Comparison of ENCODE assay signal across 2 cellular contexts in the genomic region with DNA sequence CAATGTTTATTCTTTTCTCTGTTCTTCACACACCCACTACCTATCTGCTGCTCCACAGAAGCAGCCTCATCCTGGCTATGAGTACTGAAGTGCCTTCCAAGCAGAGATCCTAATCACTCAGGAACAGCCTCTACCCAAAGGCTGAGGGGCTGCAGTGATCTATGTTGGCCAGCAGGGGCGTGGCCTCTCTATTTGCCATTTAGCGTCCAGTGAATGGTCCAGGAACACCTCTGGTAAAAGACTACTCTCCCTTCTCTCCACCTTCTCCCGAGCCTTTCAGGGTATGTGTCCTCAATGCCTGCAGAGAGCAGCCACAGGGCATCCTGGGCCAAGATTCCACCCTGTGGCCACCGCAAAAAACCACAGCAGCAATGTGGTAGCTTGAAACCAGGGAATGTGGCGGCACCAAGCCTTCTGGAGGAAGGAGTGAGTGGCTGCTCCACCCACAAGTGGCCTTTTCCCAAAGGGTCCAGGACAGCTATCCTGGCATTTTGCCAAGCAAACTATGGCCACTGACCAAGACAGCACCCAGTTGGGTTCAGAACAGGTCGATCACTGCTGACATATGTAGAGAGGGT.
TF ChIP-seq lines count a peak whose summit lies in the region.

No MANE protein-coding gene starts in this region.

TF ChIP-seq in HCT116, 20 proteins besides CTCF, POLR2A, EP300 and RAD21:
- no peak for TF ChIP-seq EZH2phosphoT487 (IDR thresholded peaks at IDR 0.05; ENCODE audit: borderline replicate concordance)
- no peak for TF ChIP-seq ELF1 (IDR thresholded peaks at IDR 0.05; ENCODE audit: borderline replicate concordance, low read depth)

TF ChIP-seq in K562, 482 proteins besides CTCF, POLR2A, EP300 and RAD21 (continues in another document):
- TF ChIP-seq LEF1 (IDR thresholded peaks at IDR 0.05): 0 out of 2 replicates have a peak, but pooled peaks have one; percentile 60
- TF ChIP-seq PKNOX1 (IDR thresholded peaks at IDR 0.05): peak; percentile 37; the same call in 1 of the 2 replicates
- peak; percentile 41 for TF ChIP-seq E2F8 (IDR thresholded peaks at IDR 0.05; ENCODE audit: low read depth, partially characterized antibody)
- TF ChIP-seq, protein P1, sequence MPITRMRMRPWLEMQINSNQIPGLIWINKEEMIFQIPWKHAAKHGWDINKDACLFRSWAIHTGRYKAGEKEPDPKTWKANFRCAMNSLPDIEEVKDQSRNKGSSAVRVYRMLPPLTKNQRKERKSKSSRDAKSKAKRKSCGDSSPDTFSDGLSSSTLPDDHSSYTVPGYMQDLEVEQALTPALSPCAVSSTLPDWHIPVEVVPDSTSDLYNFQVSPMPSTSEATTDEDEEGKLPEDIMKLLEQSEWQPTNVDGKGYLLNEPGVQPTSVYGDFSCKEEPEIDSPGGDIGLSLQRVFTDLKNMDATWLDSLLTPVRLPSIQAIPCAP (CRISPR knock-in tag; IDR thresholded peaks at IDR 0.05; ENCODE audit: borderline replicate concordance): no peak
- peak; percentile 37 for TF ChIP-seq MEIS2 (IDR thresholded peaks at IDR 0.05; ENCODE audit: partially characterized antibody)
- TF ChIP-seq, protein P2, sequence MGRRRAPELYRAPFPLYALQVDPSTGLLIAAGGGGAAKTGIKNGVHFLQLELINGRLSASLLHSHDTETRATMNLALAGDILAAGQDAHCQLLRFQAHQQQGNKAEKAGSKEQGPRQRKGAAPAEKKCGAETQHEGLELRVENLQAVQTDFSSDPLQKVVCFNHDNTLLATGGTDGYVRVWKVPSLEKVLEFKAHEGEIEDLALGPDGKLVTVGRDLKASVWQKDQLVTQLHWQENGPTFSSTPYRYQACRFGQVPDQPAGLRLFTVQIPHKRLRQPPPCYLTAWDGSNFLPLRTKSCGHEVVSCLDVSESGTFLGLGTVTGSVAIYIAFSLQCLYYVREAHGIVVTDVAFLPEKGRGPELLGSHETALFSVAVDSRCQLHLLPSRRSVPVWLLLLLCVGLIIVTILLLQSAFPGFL (CRISPR knock-in tag; IDR thresholded peaks at IDR 0.05): 0 out of 2 replicates have a peak, but pooled peaks have one; percentile 27
- peak; percentile 58 for TF ChIP-seq SMC3 (conservative IDR thresholded peaks at IDR 0.05; ENCODE audit: insufficient read depth, low read depth, low read length)
- peak; percentile 95 for TF ChIP-seq GATA2 (CRISPR knock-in tag; IDR thresholded peaks at IDR 0.05)
- TF ChIP-seq SMARCE1 (IDR thresholded peaks at IDR 0.05): 0 out of 2 replicates have a peak, but pooled peaks have one; percentile 31
- no peak for TF ChIP-seq YBX1 (IDR thresholded peaks at IDR 0.05)
- TF ChIP-seq, protein P3, sequence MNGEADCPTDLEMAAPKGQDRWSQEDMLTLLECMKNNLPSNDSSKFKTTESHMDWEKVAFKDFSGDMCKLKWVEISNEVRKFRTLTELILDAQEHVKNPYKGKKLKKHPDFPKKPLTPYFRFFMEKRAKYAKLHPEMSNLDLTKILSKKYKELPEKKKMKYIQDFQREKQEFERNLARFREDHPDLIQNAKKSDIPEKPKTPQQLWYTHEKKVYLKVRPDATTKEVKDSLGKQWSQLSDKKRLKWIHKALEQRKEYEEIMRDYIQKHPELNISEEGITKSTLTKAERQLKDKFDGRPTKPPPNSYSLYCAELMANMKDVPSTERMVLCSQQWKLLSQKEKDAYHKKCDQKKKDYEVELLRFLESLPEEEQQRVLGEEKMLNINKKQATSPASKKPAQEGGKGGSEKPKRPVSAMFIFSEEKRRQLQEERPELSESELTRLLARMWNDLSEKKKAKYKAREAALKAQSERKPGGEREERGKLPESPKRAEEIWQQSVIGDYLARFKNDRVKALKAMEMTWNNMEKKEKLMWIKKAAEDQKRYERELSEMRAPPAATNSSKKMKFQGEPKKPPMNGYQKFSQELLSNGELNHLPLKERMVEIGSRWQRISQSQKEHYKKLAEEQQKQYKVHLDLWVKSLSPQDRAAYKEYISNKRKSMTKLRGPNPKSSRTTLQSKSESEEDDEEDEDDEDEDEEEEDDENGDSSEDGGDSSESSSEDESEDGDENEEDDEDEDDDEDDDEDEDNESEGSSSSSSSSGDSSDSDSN (IDR thresholded peaks at IDR 0.05; ENCODE audit: borderline replicate concordance in 1 of 2, low read depth in 2 of 2, low read length in 2 of 2): 0 out of 4 replicates have a peak, but pooled peaks of 1 of the 2 experiments have one; percentile 37
- 0 out of 2 replicates have a peak, but pooled peaks have one; percentile 60 for TF ChIP-seq SREBF1 (IDR thresholded peaks at IDR 0.05; ENCODE audit: borderline replicate concordance, low read depth, low read length)
- TF ChIP-seq TFAP4 (CRISPR knock-in tag; IDR thresholded peaks at IDR 0.05; ENCODE audit: borderline replicate concordance): peak; percentile 45; the same call in 1 of the 2 replicates
- TF ChIP-seq, protein P4, sequence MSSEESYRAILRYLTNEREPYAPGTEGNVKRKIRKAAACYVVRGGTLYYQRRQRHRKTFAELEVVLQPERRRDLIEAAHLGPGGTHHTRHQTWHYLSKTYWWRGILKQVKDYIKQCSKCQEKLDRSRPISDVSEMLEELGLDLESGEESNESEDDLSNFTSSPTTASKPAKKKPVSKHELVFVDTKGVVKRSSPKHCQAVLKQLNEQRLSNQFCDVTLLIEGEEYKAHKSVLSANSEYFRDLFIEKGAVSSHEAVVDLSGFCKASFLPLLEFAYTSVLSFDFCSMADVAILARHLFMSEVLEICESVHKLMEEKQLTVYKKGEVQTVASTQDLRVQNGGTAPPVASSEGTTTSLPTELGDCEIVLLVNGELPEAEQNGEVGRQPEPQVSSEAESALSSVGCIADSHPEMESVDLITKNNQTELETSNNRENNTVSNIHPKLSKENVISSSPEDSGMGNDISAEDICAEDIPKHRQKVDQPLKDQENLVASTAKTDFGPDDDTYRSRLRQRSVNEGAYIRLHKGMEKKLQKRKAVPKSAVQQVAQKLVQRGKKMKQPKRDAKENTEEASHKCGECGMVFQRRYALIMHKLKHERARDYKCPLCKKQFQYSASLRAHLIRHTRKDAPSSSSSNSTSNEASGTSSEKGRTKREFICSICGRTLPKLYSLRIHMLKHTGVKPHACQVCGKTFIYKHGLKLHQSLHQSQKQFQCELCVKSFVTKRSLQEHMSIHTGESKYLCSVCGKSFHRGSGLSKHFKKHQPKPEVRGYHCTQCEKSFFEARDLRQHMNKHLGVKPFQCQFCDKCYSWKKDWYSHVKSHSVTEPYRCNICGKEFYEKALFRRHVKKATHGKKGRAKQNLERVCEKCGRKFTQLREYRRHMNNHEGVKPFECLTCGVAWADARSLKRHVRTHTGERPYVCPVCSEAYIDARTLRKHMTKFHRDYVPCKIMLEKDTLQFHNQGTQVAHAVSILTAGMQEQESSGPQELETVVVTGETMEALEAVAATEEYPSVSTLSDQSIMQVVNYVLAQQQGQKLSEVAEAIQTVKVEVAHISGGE (CRISPR knock-in tag; IDR thresholded peaks at IDR 0.05): no peak
- TF ChIP-seq ARNT (IDR thresholded peaks at IDR 0.05): peak in 1 of 2 experiments; percentile 46; a peak in 1 of 4 replicates
- TF ChIP-seq NRF1 (conservative IDR thresholded peaks at IDR 0.05 in 1 of 2, IDR thresholded peaks at IDR 0.05 in 1 of 2): 0 out of 4 replicates have a peak, but pooled peaks of 1 of the 2 experiments have one; percentile 13
- peak; percentile 55; the same call in 1 of the 2 replicates for TF ChIP-seq ZNF24 (IDR thresholded peaks at IDR 0.05)
- TF ChIP-seq CTBP1 (IDR thresholded peaks at IDR 0.05; ENCODE audit: borderline replicate concordance): peak; percentile 82
- 0 out of 2 replicates have a peak, but pooled peaks have one; percentile 12 for TF ChIP-seq CXXC5 (CRISPR knock-in tag; IDR thresholded peaks at IDR 0.05)
- TF ChIP-seq ESRRA (IDR thresholded peaks at IDR 0.05; ENCODE audit: borderline replicate concordance, low read depth): peak; percentile 53; the same call in 1 of the 2 replicates
- TF ChIP-seq EHMT2 (IDR thresholded peaks at IDR 0.05): peak; percentile 56; the same call in 1 of the 2 replicates
- TF ChIP-seq SMARCA4 (IDR thresholded peaks at IDR 0.05): peak; percentile 52
- TF ChIP-seq NKRF (IDR thresholded peaks at IDR 0.05; ENCODE audit: borderline replicate concordance): no peak
- 0 out of 2 replicates have a peak, but pooled peaks have one; percentile 21 for TF ChIP-seq SMAD3 (CRISPR knock-in tag; conservative IDR thresholded peaks at IDR 0.05)
- peak; percentile 40 for TF ChIP-seq ZFP36 (IDR thresholded peaks at IDR 0.05; ENCODE audit: low read depth, low read length, partially characterized antibody)
- peak in 1 of 2 experiments; percentile 64; a peak in 1 of 4 replicates for TF ChIP-seq HDAC1 (IDR thresholded peaks at IDR 0.05)
- no peak for TF ChIP-seq REST (CRISPR knock-in tag; IDR thresholded peaks at IDR 0.05; ENCODE audit: low read depth)
- TF ChIP-seq NCOA1 (IDR thresholded peaks at IDR 0.05; ENCODE audit: low read depth): no peak
- peak; percentile 65; the same call in 1 of the 2 replicates for TF ChIP-seq NBN (IDR thresholded peaks at IDR 0.05; ENCODE audit: low read depth)
- peak; percentile 91 for TF ChIP-seq NFIC (IDR thresholded peaks at IDR 0.05)
- TF ChIP-seq XRCC5 (IDR thresholded peaks at IDR 0.05; ENCODE audit: low read depth, low read length): peak; percentile 93; the same call in 1 of the 2 replicates
- TF ChIP-seq ZBTB7A (IDR thresholded peaks at IDR 0.05; ENCODE audit: borderline replicate concordance, control insufficient read depth, low read depth, low read length): peak; percentile 47; the same call in 1 of the 2 replicates
- 0 out of 2 replicates have a peak, but pooled peaks have one; percentile 57 for TF ChIP-seq HDGF (IDR thresholded peaks at IDR 0.05)
- no peak for TF ChIP-seq PYGO2 (tag; IDR thresholded peaks at IDR 0.05)
- peak; percentile 55 for TF ChIP-seq SOX6 (IDR thresholded peaks at IDR 0.05)
- no peak for TF ChIP-seq ZNF121 (CRISPR knock-in tag; conservative IDR thresholded peaks at IDR 0.05)
